Comparison of ENCODE assay signal across 20 cellular contexts in the genomic region with DNA sequence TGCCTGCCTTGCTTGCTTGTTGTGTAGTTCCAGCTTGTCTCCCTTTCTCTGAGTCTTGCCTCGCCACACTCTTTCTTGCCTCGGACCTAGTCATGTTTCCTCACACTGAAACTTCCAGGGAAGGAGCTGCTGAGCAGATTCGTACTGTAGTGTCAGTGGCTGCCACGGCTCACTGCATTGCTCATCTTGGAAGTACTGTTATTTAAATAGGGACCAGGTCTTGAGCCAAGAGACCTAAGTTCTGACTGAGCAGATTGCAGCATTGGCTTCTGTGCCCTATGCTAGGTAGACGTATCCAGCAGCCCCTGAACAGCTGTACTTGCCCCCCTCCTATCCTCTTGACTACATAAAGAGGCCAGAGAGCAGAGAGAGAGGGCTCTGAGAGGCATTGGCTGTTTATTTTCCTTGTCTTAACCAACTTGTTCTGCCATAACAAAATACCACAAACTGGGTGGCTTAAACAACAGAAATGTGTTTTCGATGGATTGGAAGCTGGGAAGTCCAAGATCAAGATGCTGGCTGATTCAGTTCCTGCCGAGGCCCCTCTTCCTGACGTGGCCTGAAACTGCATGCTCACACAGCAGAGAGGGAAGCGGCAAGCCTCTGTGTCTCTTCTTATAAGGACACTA. TPM values are rescaled to one million over a fixed set of nuclear protein-coding genes. Genes with fewer than 3 reads are reported as not detected.
DNase-seq lines count a peak whose midpoint lies in the region; ATAC-seq and TF ChIP-seq lines count a peak whose summit lies in the region.
"Had no signal": no experiment of that assay in that cellular context is flagged by ENCODE, and none has a peak within 500 bp of the region (broad histone marks: within the 10 kb centered on the region; RNA-seq: fewer than 3 reads in every experiment).

No MANE protein-coding gene starts in this region.

- no peaks in the 10 kb centered on the region for H3K27me3 ChIP-seq in CD8-positive, alpha-beta memory T cell (ENCODE audit: insufficient read depth, low read length, poor library complexity, severe bottlenecking)
- H3K27me3 ChIP-seq: Peyer's patch had no signal

- peaks cover 0 to 5% (median 2%) of the 10 kb centered on the region in 5 donors for H3K9me3 Mint-ChIP-seq in CD8-positive, alpha-beta memory T cell
- H3K9me3 Mint-ChIP-seq in activated naive CD8-positive, alpha-beta T cell treated with anti-CD3 and anti-CD28 coated beads, Interleukin-2, amount 50 U/mL, for 24 hours = peaks cover 6% of the 10 kb centered on the region

- no peaks in the 10 kb centered on the region for H3K9me3 ChIP-seq in T-helper 17 cell (ENCODE audit: control insufficient read depth, low read length, poor library complexity, severe bottlenecking)
- peaks cover 6% of the 10 kb centered on the region for H3K9me3 ChIP-seq in CD8-positive, alpha-beta memory T cell (ENCODE audit: low read length)
- H3K9me3 ChIP-seq: Caco-2, HAP-1, Peyer's patch had no signal

- H3K4me1 Mint-ChIP-seq in T-helper 17 cell = peaks cover 14% of the 10 kb centered on the region
- peaks cover 8 to 20% (median 11%) of the 10 kb centered on the region in 3 donors for H3K4me1 Mint-ChIP-seq in CD8-positive, alpha-beta memory T cell
- peaks cover 9% of the 10 kb centered on the region for H3K4me1 Mint-ChIP-seq in activated naive CD8-positive, alpha-beta T cell treated with anti-CD3 and anti-CD28 coated beads, Interleukin-2, amount 50 U/mL, for 24 hours

- POLR2A ChIA-PET in CD8-positive, alpha-beta memory T cell (lab: Charles Lee) = no interaction called here

- H3K4me3 Mint-ChIP-seq in T-helper 17 cell = no peak overlapping the region
- H3K4me3 Mint-ChIP-seq in CD8-positive, alpha-beta memory T cell = no peak overlapping the region
- H3K4me3 Mint-ChIP-seq in activated naive CD8-positive, alpha-beta T cell treated with anti-CD3 and anti-CD28 coated beads, Interleukin-2, amount 50 U/mL, for 24 hours = no peak overlapping the region
- H3K4me3 Mint-ChIP-seq: IgD-negative memory B cell had no signal

- no peak overlapping the region for H3K4me3 ChIP-seq in choroid plexus epithelial cell (ENCODE audit: low read depth, low read length)
- no peak overlapping the region for H3K4me3 ChIP-seq in CD8-positive, alpha-beta memory T cell (ENCODE audit: low read length)
- H3K4me3 ChIP-seq: A549, HAP-1, Peyer's patch had no signal

- no peaks in the 10 kb centered on the region for H3K4me1 ChIP-seq in CD8-positive, alpha-beta memory T cell (ENCODE audit: insufficient read depth, low read length)
- H3K4me1 ChIP-seq: Caco-2, HAP-1, Peyer's patch had no signal

- no peak overlapping the region for H3K27ac ChIP-seq in CD8-positive, alpha-beta memory T cell (ENCODE audit: low read depth, low read length)
- H3K27ac ChIP-seq: A549, Peyer's patch had no signal

- DNase-seq in AG08396 (ENCODE audit: low spot score) = peak; percentile 66
- DNase-seq in T-helper 17 cell = no peak
- DNase-seq in choroid plexus epithelial cell (ENCODE audit: low read depth) = peak; percentile 52
- peak; percentile 43 for DNase-seq in islet precursor cell
- DNase-seq in CD8-positive, alpha-beta memory T cell = no peak
- DNase-seq in NCI-H2171 treated with DMSO at 0.1 percent for 48 hours (lab: John Stamatoyannopoulos, UW) = no peak
- no peak for DNase-seq in activated CD4-positive, CD25-positive, alpha-beta regulatory T cell treated with anti-CD3 and anti-CD28 coated beads, Interleukin-2, amount 50 U/mL, for 72 hours
- DNase-seq in activated naive CD8-positive, alpha-beta T cell treated with anti-CD3 and anti-CD28 coated beads, Interleukin-2, amount 50 U/mL, for 24 hours = no peak
- DNase-seq: Caco-2, DMS53, NCI-H1417, NCI-H187 treated with DMSO at 0.1 percent for 48 hours, NCI-H2171, Peyer's patch, SHP77 had no signal

- no peaks in the 10 kb centered on the region for H3K36me3 Mint-ChIP-seq in T-helper 17 cell (ENCODE audit: low read depth)
- peaks cover 0 to 9% (median 2%) of the 10 kb centered on the region in 3 donors for H3K36me3 Mint-ChIP-seq in CD8-positive, alpha-beta memory T cell
- peaks cover 8% of the 10 kb centered on the region for H3K36me3 Mint-ChIP-seq in activated naive CD8-positive, alpha-beta T cell treated with anti-CD3 and anti-CD28 coated beads, Interleukin-2, amount 50 U/mL, for 24 hours (ENCODE audit: low read depth)
- H3K36me3 Mint-ChIP-seq: IgD-negative memory B cell had no signal

- TF ChIP-seq CTCF in choroid plexus epithelial cell (conservative IDR thresholded peaks at IDR 0.05; ENCODE audit: low read depth, low read length) = no peak

- CTCF ChIA-PET in CD8-positive, alpha-beta memory T cell (lab: Charles Lee) = interaction anchor here (3.0 kb wide), 1 partner anchor 10 kb away, joined by 10 read pairs; no protein-coding TSS in a partner anchor

- peak overlapping the region; percentile 4 for H3K27ac Mint-ChIP-seq in T-helper 17 cell
- no peak overlapping the region for H3K27ac Mint-ChIP-seq in CD8-positive, alpha-beta memory T cell
- no peak overlapping the region for H3K27ac Mint-ChIP-seq in activated naive CD8-positive, alpha-beta T cell treated with anti-CD3 and anti-CD28 coated beads, Interleukin-2, amount 50 U/mL, for 24 hours
- H3K27ac Mint-ChIP-seq: IgD-negative memory B cell had no signal

- H3K27me3 Mint-ChIP-seq in T-helper 17 cell = no peaks in the 10 kb centered on the region
- H3K27me3 Mint-ChIP-seq in CD8-positive, alpha-beta memory T cell = peaks cover 0 to 1% of the 10 kb centered on the region in 2 donors
- no peaks in the 10 kb centered on the region for H3K27me3 Mint-ChIP-seq in activated naive CD8-positive, alpha-beta T cell treated with anti-CD3 and anti-CD28 coated beads, Interleukin-2, amount 50 U/mL, for 24 hours
- H3K27me3 Mint-ChIP-seq: IgD-negative memory B cell had no signal

- no peak for ATAC-seq in T-helper 17 cell
- ATAC-seq in activated naive CD8-positive, alpha-beta T cell treated with anti-CD3 and anti-CD28 coated beads, Interleukin-2, amount 50 U/mL, for 24 hours = no peak
- ATAC-seq: A549, SK-N-SH treated with all-trans-retinoic acid at 6 μM for 48 hours had no signal

- H3K36me3 ChIP-seq in CD8-positive, alpha-beta memory T cell (ENCODE audit: insufficient read depth, low read length) = no peaks in the 10 kb centered on the region
- H3K36me3 ChIP-seq: HAP-1, Peyer's patch had no signal

RNA-seq across cellular contexts. Expression of a gene that starts 5.8 kb away (rescaled TPM):
- total RNA-seq in T-helper 17 cell = not detected
- total RNA-seq in CD8-positive, alpha-beta memory T cell = not detected
- not detected for polyA plus RNA-seq in CD8-positive, alpha-beta memory T cell
- total RNA-seq: NCI-H460 had no signal

Comparison
In these comparisons a context has a peak if more than half of its experiments do, and no peak if none do; other contexts are left out.
1. DNase-seq: peak in AG08396 (single experiment), choroid plexus epithelial cell (single experiment) and islet precursor cell (single experiment); none in T-helper 17 cell (0 of 3), CD8-positive, alpha-beta memory T cell (0 of 5), NCI-H2171 treated with DMSO at 0.1 percent for 48 hours (single experiment), activated CD4-positive, CD25-positive, alpha-beta regulatory T cell treated with anti-CD3 and anti-CD28 coated beads, Interleukin-2, amount 50 U/mL, for 72 hours (single experiment) and activated naive CD8-positive, alpha-beta T cell treated with anti-CD3 and anti-CD28 coated beads, Interleukin-2, amount 50 U/mL, for 24 hours (single experiment).